2 cellular contexts compared by ENCODE assay signal in the genomic region with DNA sequence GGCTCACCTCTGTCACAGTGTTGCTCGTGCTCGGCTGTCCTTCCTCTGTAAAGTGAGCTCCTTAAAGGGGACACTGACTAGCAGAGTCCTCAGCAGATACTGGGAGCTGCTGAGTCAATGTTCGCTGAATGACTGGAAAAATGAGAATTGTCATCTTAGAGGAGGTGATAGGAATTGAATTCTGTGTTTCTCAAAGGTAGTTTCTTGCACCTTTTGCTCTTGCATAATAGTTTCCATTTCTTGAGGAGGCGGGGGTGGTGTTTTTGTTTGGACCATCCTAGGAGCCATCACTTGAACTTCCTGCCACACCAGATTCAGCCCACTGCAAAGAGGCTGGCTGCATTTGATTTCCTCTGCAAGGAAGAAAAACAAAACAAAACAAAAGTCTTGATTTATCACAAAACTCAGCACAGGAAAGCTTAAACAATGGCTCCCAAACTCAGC.
TF ChIP-seq lines count a peak whose summit lies in the region.

No MANE protein-coding gene starts in this region.

TF ChIP-seq in SK-N-SH, 30 proteins besides CTCF, POLR2A, EP300 and RAD21:
- TF ChIP-seq, protein P1, sequence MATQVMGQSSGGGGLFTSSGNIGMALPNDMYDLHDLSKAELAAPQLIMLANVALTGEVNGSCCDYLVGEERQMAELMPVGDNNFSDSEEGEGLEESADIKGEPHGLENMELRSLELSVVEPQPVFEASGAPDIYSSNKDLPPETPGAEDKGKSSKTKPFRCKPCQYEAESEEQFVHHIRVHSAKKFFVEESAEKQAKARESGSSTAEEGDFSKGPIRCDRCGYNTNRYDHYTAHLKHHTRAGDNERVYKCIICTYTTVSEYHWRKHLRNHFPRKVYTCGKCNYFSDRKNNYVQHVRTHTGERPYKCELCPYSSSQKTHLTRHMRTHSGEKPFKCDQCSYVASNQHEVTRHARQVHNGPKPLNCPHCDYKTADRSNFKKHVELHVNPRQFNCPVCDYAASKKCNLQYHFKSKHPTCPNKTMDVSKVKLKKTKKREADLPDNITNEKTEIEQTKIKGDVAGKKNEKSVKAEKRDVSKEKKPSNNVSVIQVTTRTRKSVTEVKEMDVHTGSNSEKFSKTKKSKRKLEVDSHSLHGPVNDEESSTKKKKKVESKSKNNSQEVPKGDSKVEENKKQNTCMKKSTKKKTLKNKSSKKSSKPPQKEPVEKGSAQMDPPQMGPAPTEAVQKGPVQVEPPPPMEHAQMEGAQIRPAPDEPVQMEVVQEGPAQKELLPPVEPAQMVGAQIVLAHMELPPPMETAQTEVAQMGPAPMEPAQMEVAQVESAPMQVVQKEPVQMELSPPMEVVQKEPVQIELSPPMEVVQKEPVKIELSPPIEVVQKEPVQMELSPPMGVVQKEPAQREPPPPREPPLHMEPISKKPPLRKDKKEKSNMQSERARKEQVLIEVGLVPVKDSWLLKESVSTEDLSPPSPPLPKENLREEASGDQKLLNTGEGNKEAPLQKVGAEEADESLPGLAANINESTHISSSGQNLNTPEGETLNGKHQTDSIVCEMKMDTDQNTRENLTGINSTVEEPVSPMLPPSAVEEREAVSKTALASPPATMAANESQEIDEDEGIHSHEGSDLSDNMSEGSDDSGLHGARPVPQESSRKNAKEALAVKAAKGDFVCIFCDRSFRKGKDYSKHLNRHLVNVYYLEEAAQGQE (IDR thresholded peaks at IDR 0.05; ENCODE audit: low read depth, low read length): no peak
- TF ChIP-seq ELF1 (IDR thresholded peaks at IDR 0.05) (no peak), NRF1 (IDR thresholded peaks at IDR 0.05; ENCODE audit: low read depth, low read length) (no peak), TEAD4 (IDR thresholded peaks at IDR 0.05; ENCODE audit: borderline replicate concordance, insufficient read depth) (no peak), RXRA (IDR thresholded peaks at IDR 0.05; ENCODE audit: borderline replicate concordance, low read depth) (no peak), SMC3 (IDR thresholded peaks at IDR 0.05; ENCODE audit: low read depth, low read length) (no peak), GATA2 (CRISPR knock-in tag; IDR thresholded peaks at IDR 0.05) (no peak), TAF1 (IDR thresholded peaks at IDR 0.05; ENCODE audit: borderline replicate concordance, low read depth, low read length) (no peak), JUND (IDR thresholded peaks at IDR 0.05) (no peak), GABPA (IDR thresholded peaks at IDR 0.05; ENCODE audit: low read depth) (no peak), TCF12 (IDR thresholded peaks at IDR 0.05) (no peak)
- TF ChIP-seq, protein P2, sequence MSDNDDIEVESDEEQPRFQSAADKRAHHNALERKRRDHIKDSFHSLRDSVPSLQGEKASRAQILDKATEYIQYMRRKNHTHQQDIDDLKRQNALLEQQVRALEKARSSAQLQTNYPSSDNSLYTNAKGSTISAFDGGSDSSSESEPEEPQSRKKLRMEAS (IDR thresholded peaks at IDR 0.05; ENCODE audit: low read depth): no peak
- TF ChIP-seq, protein P3, sequence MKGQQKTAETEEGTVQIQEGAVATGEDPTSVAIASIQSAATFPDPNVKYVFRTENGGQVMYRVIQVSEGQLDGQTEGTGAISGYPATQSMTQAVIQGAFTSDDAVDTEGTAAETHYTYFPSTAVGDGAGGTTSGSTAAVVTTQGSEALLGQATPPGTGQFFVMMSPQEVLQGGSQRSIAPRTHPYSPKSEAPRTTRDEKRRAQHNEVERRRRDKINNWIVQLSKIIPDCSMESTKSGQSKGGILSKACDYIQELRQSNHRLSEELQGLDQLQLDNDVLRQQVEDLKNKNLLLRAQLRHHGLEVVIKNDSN (IDR thresholded peaks at IDR 0.05; ENCODE audit: borderline replicate concordance, low read depth): no peak
- TF ChIP-seq, protein P4, sequence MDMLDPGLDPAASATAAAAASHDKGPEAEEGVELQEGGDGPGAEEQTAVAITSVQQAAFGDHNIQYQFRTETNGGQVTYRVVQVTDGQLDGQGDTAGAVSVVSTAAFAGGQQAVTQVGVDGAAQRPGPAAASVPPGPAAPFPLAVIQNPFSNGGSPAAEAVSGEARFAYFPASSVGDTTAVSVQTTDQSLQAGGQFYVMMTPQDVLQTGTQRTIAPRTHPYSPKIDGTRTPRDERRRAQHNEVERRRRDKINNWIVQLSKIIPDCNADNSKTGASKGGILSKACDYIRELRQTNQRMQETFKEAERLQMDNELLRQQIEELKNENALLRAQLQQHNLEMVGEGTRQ (IDR thresholded peaks at IDR 0.05; ENCODE audit: borderline replicate concordance, low read depth, low read length): no peak

TF ChIP-seq in SK-N-SH treated with all-trans-retinoic acid at 6 μM for 48 hours, 23 proteins besides CTCF, POLR2A, EP300 and RAD21 (continued from another document):
- TF ChIP-seq, protein P5, sequence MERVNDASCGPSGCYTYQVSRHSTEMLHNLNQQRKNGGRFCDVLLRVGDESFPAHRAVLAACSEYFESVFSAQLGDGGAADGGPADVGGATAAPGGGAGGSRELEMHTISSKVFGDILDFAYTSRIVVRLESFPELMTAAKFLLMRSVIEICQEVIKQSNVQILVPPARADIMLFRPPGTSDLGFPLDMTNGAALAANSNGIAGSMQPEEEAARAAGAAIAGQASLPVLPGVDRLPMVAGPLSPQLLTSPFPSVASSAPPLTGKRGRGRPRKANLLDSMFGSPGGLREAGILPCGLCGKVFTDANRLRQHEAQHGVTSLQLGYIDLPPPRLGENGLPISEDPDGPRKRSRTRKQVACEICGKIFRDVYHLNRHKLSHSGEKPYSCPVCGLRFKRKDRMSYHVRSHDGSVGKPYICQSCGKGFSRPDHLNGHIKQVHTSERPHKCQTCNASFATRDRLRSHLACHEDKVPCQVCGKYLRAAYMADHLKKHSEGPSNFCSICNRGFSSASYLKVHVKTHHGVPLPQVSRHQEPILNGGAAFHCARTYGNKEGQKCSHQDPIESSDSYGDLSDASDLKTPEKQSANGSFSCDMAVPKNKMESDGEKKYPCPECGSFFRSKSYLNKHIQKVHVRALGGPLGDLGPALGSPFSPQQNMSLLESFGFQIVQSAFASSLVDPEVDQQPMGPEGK (CRISPR knock-in tag; IDR thresholded peaks at IDR 0.05; ENCODE audit: borderline replicate concordance): no peak
- no peak for TF ChIP-seq BACH2 (CRISPR knock-in tag; IDR thresholded peaks at IDR 0.05; ENCODE audit: borderline replicate concordance)
- no peak for TF ChIP-seq ZFP3 (CRISPR knock-in tag; IDR thresholded peaks at IDR 0.05)
